ENCODE assay signal across 8 cellular contexts in the genomic region with DNA sequence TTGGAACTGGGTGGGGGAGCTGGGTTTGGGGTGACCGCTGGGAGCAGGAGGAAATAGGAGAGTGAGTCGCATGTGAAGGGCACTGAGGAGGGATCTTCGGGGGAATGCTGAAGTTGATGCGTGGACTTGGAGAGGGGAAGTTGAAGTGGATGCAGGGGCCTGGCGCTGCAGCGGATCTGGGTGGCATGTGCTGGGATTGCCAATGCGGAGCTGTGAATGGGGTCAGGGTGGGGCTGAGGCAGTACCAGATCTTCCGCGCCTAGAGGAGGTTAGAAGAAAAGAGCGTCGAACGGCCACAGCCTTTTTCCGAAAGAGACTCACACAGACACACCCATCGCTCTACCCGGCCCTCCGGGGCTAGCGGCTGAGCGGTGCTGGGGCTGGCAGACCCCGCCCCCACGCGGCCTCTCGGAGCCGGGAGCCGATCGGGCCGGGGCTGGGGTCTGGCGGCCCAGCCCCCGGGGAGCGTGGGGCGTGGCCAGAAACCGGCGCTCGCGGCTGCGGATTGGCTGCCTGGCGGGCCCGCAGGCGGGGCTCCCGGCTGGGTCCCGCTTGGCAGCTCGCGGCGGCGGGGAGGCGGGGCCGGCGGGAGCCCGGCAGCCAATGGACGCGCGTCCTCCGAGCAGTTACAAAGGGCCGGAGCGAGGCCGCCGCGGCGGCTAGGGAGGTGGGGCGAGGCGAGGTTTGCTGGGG. TPM values are rescaled to one million over a fixed set of nuclear protein-coding genes. Genes with fewer than 3 reads are reported as not detected.
DNase-seq lines count a peak whose midpoint lies in the region; ATAC-seq, FAIRE-seq and TF ChIP-seq lines count a peak whose summit lies in the region.

Gene TGFBR1 (plus strand): TSS at position 655 of the 693 bp plus-strand sequence. CDS start 93 bp downstream, outside the sequence.

- peak within 1 kb of the TSS; percentile 94 for H2AFZ ChIP-seq in mammary epithelial cell (ENCODE audit: low read depth, low read length)

- TF ChIP-seq CTCF in A673 (conservative IDR thresholded peaks at IDR 0.05; ENCODE audit: low read depth, low read length) (no peak), WI38 (IDR thresholded peaks at IDR 0.05; ENCODE audit: low read depth, low read length) (no peak), mammary epithelial cell (conservative IDR thresholded peaks at IDR 0.05 in 1 of 2, IDR thresholded peaks at IDR 0.05 in 1 of 2; ENCODE audit: extremely low read depth in 1 of 2, insufficient read depth in 1 of 2, low read depth in 1 of 2, low read length in 2 of 2) (no peak)

- WGBS in mammary epithelial cell (ENCODE audit: low coverage, missing lambda C conversion rate): 0% methylated on average over 7 of the region's 60 CpGs
- 0 to 1% (median 0%) methylated on average over 36 to 60 of the region's 60 CpGs for WGBS in small intestine, 3 donors

- ATAC-seq in GM18867 (IDR thresholded peaks at IDR 0.05; ENCODE audit: unreplicated experiment) (peak; percentile 93), HG03108 (IDR thresholded peaks at IDR 0.05; ENCODE audit: unreplicated experiment) (peak; percentile 89)

- POLR2A ChIA-PET in A673 (lab: Charles Lee; ENCODE audit: low non-redundant PET): interaction anchor here (0.7 kb wide), 1 partner anchor 1782 kb away, joined by 3 read pairs; no protein-coding TSS in a partner anchor

- BruUV-seq in A673 (replicated peaks; lab: Mats Ljungman, UMichigan): no TSS peak
- no TSS peak for BruUV-seq in mammary epithelial cell (replicated peaks; lab: Mats Ljungman, UMichigan)

- H3K79me2 ChIP-seq in mammary epithelial cell (ENCODE audit: insufficient read depth, low read length): peaks cover 43% of the 10 kb centered on the region

- H3K36me3 ChIP-seq in A673 (ENCODE audit: insufficient read depth, low read length, poor library complexity, severe bottlenecking): no peaks in the 10 kb centered on the region
- no peaks in the 10 kb centered on the region for H3K36me3 ChIP-seq in mammary epithelial cell (ENCODE audit: insufficient read depth, low read length)
- no peaks in the 10 kb centered on the region for H3K36me3 ChIP-seq in iPS-20b (ENCODE audit: insufficient read depth, low read depth, low read length)
- H3K36me3 ChIP-seq in small intestine (ENCODE audit: control insufficient read depth in 2 of 2, insufficient read depth in 2 of 2, low read length in 2 of 2): no peaks in the 10 kb centered on the region

- no peak within 1 kb of the TSS for H3K27ac ChIP-seq in A673 (ENCODE audit: low read depth, low read length, poor library complexity, severe bottlenecking)
- H3K27ac ChIP-seq in mammary epithelial cell (ENCODE audit: insufficient read depth, low read depth, low read length): peak within 1 kb of the TSS; percentile 82
- no peak within 1 kb of the TSS for H3K27ac ChIP-seq in iPS-20b (ENCODE audit: low read length)
- H3K27ac ChIP-seq in small intestine (ENCODE audit: low read depth in 1 of 2, low read length in 1 of 2): peak within 1 kb of the TSS; percentile 82 to 91

- no peak for FAIRE-seq in small intestine (lab: Jason Lieb, UNC)

- in situ Hi-C loops in mammary epithelial cell (cut with MboI; ENCODE audit: low sequenced_read_pairs in 2 of 2): no loop called here

- H3K4me2 ChIP-seq in mammary epithelial cell (ENCODE audit: insufficient read depth, low read depth, low read length): peak within 1 kb of the TSS; percentile 87

- H3K9me3 ChIP-seq in A673 (ENCODE audit: low read depth, low read length, poor library complexity, severe bottlenecking): no peaks in the 10 kb centered on the region
- no peaks in the 10 kb centered on the region for H3K9me3 ChIP-seq in mammary epithelial cell (replicated peaks; ENCODE audit: insufficient read depth, low read length)
- H3K9me3 ChIP-seq in iPS-20b (ENCODE audit: insufficient read depth, low read depth, low read length): no peaks in the 10 kb centered on the region
- H3K9me3 ChIP-seq in small intestine (ENCODE audit: control insufficient read depth, low read depth): no peaks in the 10 kb centered on the region

- DNase-seq in A673 (ENCODE audit: low spot score) (peak; percentile 91), NCI-H2196 treated with DMSO at 0.1 percent for 48 hours (lab: John Stamatoyannopoulos, UW; ENCODE audit: unreplicated experiment) (peak; percentile 77), mammary epithelial cell (peak; percentile 89), small intestine (peak; percentile 93)

- H3K27me3 ChIP-seq in A673 (replicated peaks; ENCODE audit: insufficient read depth, low read depth, low read length, poor library complexity) (peaks cover 27% of the 10 kb centered on the region), mammary epithelial cell (ENCODE audit: insufficient read depth, low read length) (no peaks in the 10 kb centered on the region), iPS-20b (ENCODE audit: insufficient read depth, low read length) (peaks cover 19% of the 10 kb centered on the region), small intestine (ENCODE audit: control insufficient read depth in 2 of 2, insufficient read depth in 2 of 2, low read length in 2 of 2) (no peaks in the 10 kb centered on the region)

- peak within 1 kb of the TSS; percentile 57 for H3K4me3 ChIP-seq in A673 (ENCODE audit: low read depth, low read length, poor library complexity, severe bottlenecking)
- peak within 1 kb of the TSS; percentile 82 for H3K4me3 ChIP-seq in WI38 (ENCODE audit: low read depth, low read length)
- peak within 1 kb of the TSS; percentile 67 to 90 (median 86) for H3K4me3 ChIP-seq in mammary epithelial cell (replicated peaks in 1 of 3; ENCODE audit: insufficient read depth in 1 of 3, low read depth in 2 of 3, low read length in 3 of 3)
- H3K4me3 ChIP-seq in iPS-20b (ENCODE audit: low read length): peak within 1 kb of the TSS; percentile 90
- H3K4me3 ChIP-seq in small intestine (ENCODE audit: low read depth in 1 of 2, low read length in 2 of 2): peak within 1 kb of the TSS; percentile 86 to 99

- H4K20me1 ChIP-seq in mammary epithelial cell (ENCODE audit: insufficient read depth, low read length): no peaks in the 10 kb centered on the region

- intact Hi-C loops in A673 (cut with micrococcal nuclease; ENCODE audit: unreplicated experiment) (no loop called here), mammary epithelial cell (cut with micrococcal nuclease) (no loop called here)

- peaks cover 9% of the 10 kb centered on the region for H3K4me1 ChIP-seq in A673 (ENCODE audit: insufficient read depth, low read length, poor library complexity, severe bottlenecking)
- H3K4me1 ChIP-seq in mammary epithelial cell (ENCODE audit: insufficient read depth, low read length): peaks cover 28% of the 10 kb centered on the region
- H3K4me1 ChIP-seq in iPS-20b (ENCODE audit: insufficient read depth, low read length): peaks cover 12% of the 10 kb centered on the region
- peaks cover 0 to 16% of the 10 kb centered on the region in 2 donors for H3K4me1 ChIP-seq in small intestine (ENCODE audit: control insufficient read depth in 2 of 2, insufficient read depth in 1 of 2, low read depth in 1 of 2, low read length in 1 of 2)

- peak within 1 kb of the TSS; percentile 91 for H3K9ac ChIP-seq in mammary epithelial cell (ENCODE audit: insufficient read depth, low read length)
- H3K9ac ChIP-seq in iPS-20b (ENCODE audit: low read depth, low read length): peak within 1 kb of the TSS; percentile 85; the same call in 1 of the 2 replicates

- dilution Hi-C loops in mammary epithelial cell (cut with HindIII; ENCODE audit: low sequenced_read_pairs): no loop called here

- CTCF ChIA-PET in A673 (lab: Charles Lee): interaction anchor here (0.5 to 0.6 kb wide), 2 partner anchors 81 to 1059 kb away, joined by 3 to 9 read pairs; no protein-coding TSS in a partner anchor
- CTCF ChIA-PET in mammary epithelial cell (lab: Charles Lee; ENCODE audit: low non-redundant PET): interaction anchor here (0.7 kb wide), 1 partner anchor 101 kb away, joined by 3 read pairs; no protein-coding TSS in a partner anchor

RNA-seq across cellular contexts. Expression of gene TGFBR1, which starts in this region (rescaled TPM):
- total RNA-seq in A673 (2021) (3.5 and 6.1 TPM in 2 replicates), mammary epithelial cell (100 to 1,000 TPM in 1 of 2 donors, 10 to 100 TPM in 1; 48.2 to 102 TPM)
- polyA plus RNA-seq in mammary epithelial cell (20.5 TPM), small intestine (1 to 10 TPM; 3.8 to 9.8 (median 3.8) TPM)
- 107 TPM for polyA minus RNA-seq in mammary epithelial cell

Comparison
In these comparisons a context has a peak if more than half of its experiments do, and no peak if none do; other contexts are left out.
1. H3K27ac ChIP-seq: peak in mammary epithelial cell (single experiment) and small intestine (2 of 2); none in A673 (single experiment) and iPS-20b (single experiment).
2. Peak in every context shown above with its lines, with median percentiles within 50 percentile points of each other: DNase-seq and H3K4me3 ChIP-seq.